8 cellular contexts compared by ENCODE assay signal in the genomic region with DNA sequence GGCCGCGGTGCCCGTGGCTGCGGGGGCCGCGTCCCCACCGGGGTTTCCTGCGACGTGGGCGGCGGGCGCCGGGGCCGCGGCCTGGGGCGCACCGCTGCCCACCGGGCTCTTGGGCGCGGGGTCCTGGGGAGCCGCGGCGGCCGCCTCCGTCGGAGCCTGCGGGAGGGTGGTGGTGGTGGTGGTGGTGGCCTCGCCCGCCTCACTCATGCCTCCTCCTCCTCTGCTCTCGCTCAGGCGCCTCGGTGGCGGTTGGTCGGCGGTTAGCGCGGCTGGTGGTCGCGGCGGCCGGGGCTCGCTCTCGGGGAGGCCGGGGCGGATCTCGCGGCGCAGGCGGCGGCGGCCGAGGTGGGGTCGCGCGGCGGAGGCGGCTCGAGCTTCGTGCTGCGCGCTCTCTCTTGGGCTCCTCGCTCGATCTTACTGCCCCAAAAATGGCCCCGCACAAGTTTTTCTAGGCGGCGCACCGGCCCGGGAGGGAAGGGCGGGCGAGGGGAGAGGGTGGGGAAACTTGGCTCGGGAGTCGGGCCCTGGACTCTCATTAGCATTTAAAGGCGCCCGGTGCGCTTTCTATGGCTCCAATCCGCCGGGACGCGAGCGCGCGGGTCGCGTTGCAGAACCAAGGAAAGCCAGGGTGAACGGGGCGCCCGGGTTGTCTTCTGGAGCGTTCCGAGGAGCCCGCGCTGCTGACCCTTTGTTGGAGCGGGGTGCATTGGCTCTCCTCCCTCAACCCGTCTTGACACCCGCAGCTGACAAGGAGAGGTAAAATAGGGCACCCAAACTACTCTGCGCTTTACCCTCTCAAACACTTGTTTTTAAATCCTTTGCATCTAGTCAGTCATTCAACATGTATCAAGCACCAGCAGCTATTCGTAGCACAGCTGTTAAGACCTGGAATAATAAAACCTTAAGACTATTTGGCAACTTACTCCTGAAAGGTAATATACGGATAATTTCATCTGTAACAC. TPM values are rescaled to one million over a fixed set of nuclear protein-coding genes. Genes with fewer than 3 reads are reported as not detected.
DNase-seq lines count a peak whose midpoint lies in the region; ATAC-seq and TF ChIP-seq lines count a peak whose summit lies in the region.

A gene (minus strand): TSS at position 419 of the 962 bp plus-strand sequence. CDS start 212 bp downstream, at position 207.

- TF ChIP-seq CTCF in AG09309 (IDR thresholded peaks at IDR 0.05; ENCODE audit: control insufficient read depth, insufficient read depth, low read depth, low read length, missing control alignments) (no peak), OCI-LY3 (IDR thresholded peaks at IDR 0.05; ENCODE audit: low read depth, low read length) (no peak), fibroblast of villous mesenchyme (IDR thresholded peaks at IDR 0.05; ENCODE audit: insufficient read depth, low read depth, low read length) (no peak), nephron (IDR thresholded peaks at IDR 0.05; ENCODE audit: unreplicated experiment in 3 of 3) (no peak)

- H3K4me3 ChIP-seq in AG09309 (ENCODE audit: control insufficient read depth, low read depth, low read length) = peak within 1 kb of the TSS; percentile 95
- H3K4me3 ChIP-seq in OCI-LY3 (ENCODE audit: low read length) = peak within 1 kb of the TSS; percentile 98
- peak within 1 kb of the TSS; percentile 98 for H3K4me3 ChIP-seq in fibroblast of villous mesenchyme (ENCODE audit: low read depth, low read length)
- H3K4me3 ChIP-seq in stomach smooth muscle (ENCODE audit: low read length in 2 of 2) = peak within 1 kb of the TSS; percentile 94 to 95

- ATAC-seq in HG03159 (IDR thresholded peaks at IDR 0.05; ENCODE audit: unreplicated experiment) = peak; percentile 49

- H3K4me1 ChIP-seq in OCI-LY3 (ENCODE audit: low read length) (peaks cover 35% of the 10 kb centered on the region), stomach smooth muscle (ENCODE audit: control insufficient read depth, insufficient read depth, low read length) (peaks cover 8% of the 10 kb centered on the region)

- H3K4me1 Mint-ChIP-seq in nephron = peaks cover 43% of the 10 kb centered on the region

- DNase-seq in AG09309 (ENCODE audit: low read depth) = peak; percentile 37
- peak; percentile 65 for DNase-seq in activated gamma-delta T cell (lab: John Stamatoyannopoulos, UW)
- peak; percentile 89 for DNase-seq in fibroblast of villous mesenchyme (ENCODE audit: low read depth)

- 0 out of 2 replicates have a peak, but pooled peaks cover 3% of the 10 kb centered on the region for H3K27me3 ChIP-seq in OCI-LY3 (ENCODE audit: low read depth, low read length)
- no peaks in the 10 kb centered on the region for H3K27me3 ChIP-seq in stomach smooth muscle (ENCODE audit: control insufficient read depth in 1 of 2, insufficient read depth in 2 of 2, low read length in 2 of 2)

- H3K27me3 Mint-ChIP-seq in nephron (ENCODE audit: low read depth) = no peaks in the 10 kb centered on the region

- H3K36me3 ChIP-seq in OCI-LY3 (replicated peaks; ENCODE audit: low read depth, low read length) (peaks cover 6% of the 10 kb centered on the region), stomach smooth muscle (ENCODE audit: control insufficient read depth in 2 of 2, insufficient read depth in 2 of 2, low read length in 2 of 2) (no peaks in the 10 kb centered on the region)

- peak within 1 kb of the TSS; percentile 99 for H2AFZ ChIP-seq in OCI-LY3 (ENCODE audit: low read depth, low read length)

- H3K9me3 ChIP-seq in OCI-LY3 (ENCODE audit: insufficient read depth, low read length) = no peaks in the 10 kb centered on the region
- H3K9me3 ChIP-seq in stomach smooth muscle (ENCODE audit: control insufficient read depth in 2 of 2, low read length in 2 of 2) = no peaks in the 10 kb centered on the region

- in situ Hi-C loops in GM18951 (cut with MboI; ENCODE audit: low sequenced_read_pairs, unreplicated experiment) = no loop called here

- peak; percentile 62 for TF ChIP-seq POLR2A in GM18951 (IDR thresholded peaks at IDR 0.05; ENCODE audit: extremely low read depth, insufficient read depth, insufficient read length)

- H3K27ac ChIP-seq in OCI-LY3 (ENCODE audit: low read length) (peak within 1 kb of the TSS; percentile 63), stomach smooth muscle (ENCODE audit: low read length) (peak within 1 kb of the TSS; percentile 92)

- H3K27ac Mint-ChIP-seq in nephron = peak within 1 kb of the TSS; percentile 89 to 97 (median 90)

- no peaks in the 10 kb centered on the region for H3K36me3 Mint-ChIP-seq in nephron (ENCODE audit: low read depth)

- H3K9ac ChIP-seq in OCI-LY3 (ENCODE audit: low read length) (peak within 1 kb of the TSS; percentile 95), stomach smooth muscle (ENCODE audit: low read length in 2 of 2) (peak within 1 kb of the TSS; percentile 93 to 99)

- peak within 1 kb of the TSS; percentile 97 for H3K4me2 ChIP-seq in OCI-LY3 (ENCODE audit: low read length)

- peaks cover 62% of the 10 kb centered on the region for H3K79me2 ChIP-seq in OCI-LY3 (ENCODE audit: low read length)

- peaks cover 31% of the 10 kb centered on the region for H4K20me1 ChIP-seq in OCI-LY3 (ENCODE audit: insufficient read depth, low read length)

- peak within 1 kb of the TSS; percentile 88 to 95 (median 95) for H3K4me3 Mint-ChIP-seq in nephron

- H3K9me3 Mint-ChIP-seq in nephron = no peaks in the 10 kb centered on the region

RNA-seq across cellular contexts. Expression of the gene that starts here (rescaled TPM):
- 88.9 and 104 TPM in 2 replicates for total RNA-seq in fibroblast of villous mesenchyme

Comparison
In these comparisons a context has a peak if more than half of its experiments do, and no peak if none do; other contexts are left out.
1. Peak in every context shown above with its lines: DNase-seq, ATAC-seq, H3K4me3 ChIP-seq and H3K27ac ChIP-seq.
2. DNase-seq: peak in every context shown above with its lines; median percentile 89 in fibroblast of villous mesenchyme; 65 in activated gamma-delta T cell; 37 in AG09309.